Comparison of ENCODE assay signal across 1 cellular context in the genomic region with DNA sequence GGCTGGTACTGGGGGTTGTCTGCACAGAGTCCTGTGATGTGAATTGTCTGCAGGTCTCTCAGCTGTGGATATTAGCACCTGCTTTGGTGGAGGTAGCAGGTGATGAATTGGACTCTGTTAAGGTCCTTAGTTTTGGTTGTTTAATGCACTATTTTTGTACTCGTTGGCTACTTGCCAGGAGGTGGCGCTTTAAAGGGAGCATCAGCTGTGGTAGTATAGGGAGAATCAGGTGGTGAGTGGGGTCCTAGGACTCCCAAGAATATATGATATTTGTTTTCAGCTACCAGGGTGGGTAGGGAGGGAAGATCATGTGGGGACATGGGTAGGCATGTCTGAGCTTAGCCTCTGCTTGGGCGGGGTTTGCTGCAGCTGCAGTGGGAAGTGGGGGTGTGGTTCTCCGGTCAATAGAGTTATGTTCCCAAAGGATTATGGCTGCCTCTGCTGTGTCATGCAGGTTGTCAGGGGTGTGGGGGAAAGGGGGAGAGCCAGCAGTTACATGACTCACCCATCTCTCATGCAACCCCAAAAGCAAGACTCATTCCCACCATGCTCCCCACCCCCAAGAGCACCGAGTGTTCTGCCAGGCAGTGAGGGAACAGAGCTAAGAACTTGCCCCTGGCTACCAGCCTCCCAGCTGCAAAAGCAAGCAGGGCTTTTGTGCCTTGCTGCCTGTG.
TF ChIP-seq lines count a peak whose summit lies in the region.

No MANE protein-coding gene starts in this region.

TF ChIP-seq in WTC11, 78 proteins besides CTCF, POLR2A, EP300 and RAD21 (continued from another document):
- TF ChIP-seq, protein P1, sequence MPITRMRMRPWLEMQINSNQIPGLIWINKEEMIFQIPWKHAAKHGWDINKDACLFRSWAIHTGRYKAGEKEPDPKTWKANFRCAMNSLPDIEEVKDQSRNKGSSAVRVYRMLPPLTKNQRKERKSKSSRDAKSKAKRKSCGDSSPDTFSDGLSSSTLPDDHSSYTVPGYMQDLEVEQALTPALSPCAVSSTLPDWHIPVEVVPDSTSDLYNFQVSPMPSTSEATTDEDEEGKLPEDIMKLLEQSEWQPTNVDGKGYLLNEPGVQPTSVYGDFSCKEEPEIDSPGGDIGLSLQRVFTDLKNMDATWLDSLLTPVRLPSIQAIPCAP (CRISPR knock-in tag; IDR thresholded peaks at IDR 0.05), result no peak
- TF ChIP-seq PRDM15 (CRISPR knock-in tag; IDR thresholded peaks at IDR 0.05), result no peak
- TF ChIP-seq, protein P2, sequence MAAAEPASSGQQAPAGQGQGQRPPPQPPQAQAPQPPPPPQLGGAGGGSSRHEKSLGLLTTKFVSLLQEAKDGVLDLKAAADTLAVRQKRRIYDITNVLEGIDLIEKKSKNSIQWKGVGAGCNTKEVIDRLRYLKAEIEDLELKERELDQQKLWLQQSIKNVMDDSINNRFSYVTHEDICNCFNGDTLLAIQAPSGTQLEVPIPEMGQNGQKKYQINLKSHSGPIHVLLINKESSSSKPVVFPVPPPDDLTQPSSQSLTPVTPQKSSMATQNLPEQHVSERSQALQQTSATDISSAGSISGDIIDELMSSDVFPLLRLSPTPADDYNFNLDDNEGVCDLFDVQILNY (CRISPR knock-in tag; IDR thresholded peaks at IDR 0.05), result no peak
- TF ChIP-seq ESRRA (CRISPR knock-in tag; IDR thresholded peaks at IDR 0.05; ENCODE audit: borderline replicate concordance), result no peak
TF ChIP-seq in WTC11: peak in this region for 0.
